ENCODE assay signal across 1 cellular context in the genomic region with DNA sequence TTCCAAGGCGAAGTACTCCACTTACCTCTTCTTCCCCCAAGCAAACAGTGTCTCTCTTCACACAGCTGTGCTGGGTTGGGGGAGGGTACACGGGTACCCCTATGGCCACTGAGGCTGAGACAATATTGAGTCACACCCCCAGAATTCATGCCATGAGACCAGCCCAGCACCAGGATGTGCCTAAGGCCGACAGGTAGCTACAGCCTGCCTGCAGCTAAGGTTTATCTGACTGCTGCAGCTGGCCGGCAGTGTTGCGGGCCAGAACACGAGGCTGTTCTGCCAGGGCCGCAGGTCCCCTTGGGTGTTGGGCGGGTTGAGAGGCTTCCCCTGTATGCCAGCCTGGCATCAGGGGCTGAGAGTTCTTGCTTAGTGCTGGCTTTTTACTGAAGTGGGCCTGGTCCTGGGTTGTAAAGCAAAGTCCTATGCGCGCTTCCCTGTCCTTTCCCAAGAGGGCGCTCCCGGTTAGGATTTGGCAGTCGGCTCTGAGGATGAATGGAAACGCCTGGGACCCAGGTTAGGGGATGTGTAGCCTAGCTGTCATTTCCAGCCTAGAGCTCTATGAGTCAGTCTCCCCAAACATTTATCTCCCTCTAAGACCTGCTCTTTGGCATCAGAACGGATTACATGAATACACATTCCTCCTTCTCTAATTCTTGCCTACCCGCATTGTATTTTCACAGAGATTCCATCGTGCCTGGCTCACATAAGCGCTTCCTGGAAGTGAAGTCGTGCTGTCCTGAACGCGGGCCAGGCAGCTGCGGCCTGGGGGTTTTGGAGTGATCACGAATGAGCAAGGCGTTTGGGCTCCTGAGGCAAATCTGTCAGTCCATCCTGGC.
TF ChIP-seq lines count a peak whose summit lies in the region.

No MANE protein-coding gene starts in this region.

TF ChIP-seq in GM12878, 131 proteins besides CTCF, POLR2A, EP300 and RAD21:
- TF ChIP-seq SPI1 (IDR thresholded peaks at IDR 0.05; ENCODE audit: borderline replicate concordance, insufficient read depth, low read depth, low read length) = no peak
- no peak for TF ChIP-seq BMI1 (IDR thresholded peaks at IDR 0.05; ENCODE audit: borderline replicate concordance)
- no peak for TF ChIP-seq CREM (IDR thresholded peaks at IDR 0.05; ENCODE audit: low read depth)
- no peak for TF ChIP-seq SMAD5 (IDR thresholded peaks at IDR 0.05; ENCODE audit: low read depth)
- TF ChIP-seq SP1 (IDR thresholded peaks at IDR 0.05; ENCODE audit: low read depth, low read length) = no peak
- TF ChIP-seq, protein P1, sequence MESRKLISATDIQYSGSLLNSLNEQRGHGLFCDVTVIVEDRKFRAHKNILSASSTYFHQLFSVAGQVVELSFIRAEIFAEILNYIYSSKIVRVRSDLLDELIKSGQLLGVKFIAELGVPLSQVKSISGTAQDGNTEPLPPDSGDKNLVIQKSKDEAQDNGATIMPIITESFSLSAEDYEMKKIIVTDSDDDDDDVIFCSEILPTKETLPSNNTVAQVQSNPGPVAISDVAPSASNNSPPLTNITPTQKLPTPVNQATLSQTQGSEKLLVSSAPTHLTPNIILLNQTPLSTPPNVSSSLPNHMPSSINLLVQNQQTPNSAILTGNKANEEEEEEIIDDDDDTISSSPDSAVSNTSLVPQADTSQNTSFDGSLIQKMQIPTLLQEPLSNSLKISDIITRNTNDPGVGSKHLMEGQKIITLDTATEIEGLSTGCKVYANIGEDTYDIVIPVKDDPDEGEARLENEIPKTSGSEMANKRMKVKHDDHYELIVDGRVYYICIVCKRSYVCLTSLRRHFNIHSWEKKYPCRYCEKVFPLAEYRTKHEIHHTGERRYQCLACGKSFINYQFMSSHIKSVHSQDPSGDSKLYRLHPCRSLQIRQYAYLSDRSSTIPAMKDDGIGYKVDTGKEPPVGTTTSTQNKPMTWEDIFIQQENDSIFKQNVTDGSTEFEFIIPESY (IDR thresholded peaks at IDR 0.05) = no peak
- TF ChIP-seq FOS (IDR thresholded peaks at IDR 0.05; ENCODE audit: borderline replicate concordance, extremely low read depth, insufficient read length) = no peak
